ENCODE assay signal across 8 cellular contexts in genomic region chr1:234498448-234499118, GRCh38. TPM values are rescaled to one million over a fixed set of nuclear protein-coding genes. Genes with fewer than 3 reads are reported as not detected.
DNase-seq lines count a peak whose midpoint lies in the region; ATAC-seq and TF ChIP-seq lines count a peak whose summit lies in the region.

No MANE protein-coding gene starts in this region.

- intact Hi-C loops in esophagus muscularis mucosa (cut with DNase I) (loop anchor here (2.0 to 5.0 kb wide), 3 partner anchors 104 to 586 kb away; no protein-coding TSS in a partner anchor), prostate gland (cut with DNase I) (loop anchor here (1.0 to 5.0 kb wide), 3 partner anchors 84 to 585 kb away; no protein-coding TSS in a partner anchor)

- H3K9me3 ChIP-seq in DND-41 (ENCODE audit: insufficient read depth, low read length, severe bottlenecking) (no peaks in the 10 kb centered on the region), RWPE2 (ENCODE audit: severe bottlenecking) (no peaks in the 10 kb centered on the region), esophagus muscularis mucosa (no peaks in the 10 kb centered on the region), prostate gland (no peaks in the 10 kb centered on the region)

- no peaks in the 10 kb centered on the region for H3K79me2 ChIP-seq in DND-41 (ENCODE audit: insufficient read depth, low read length)

- peak overlapping the region; percentile 33 for H3K9ac ChIP-seq in DND-41 (ENCODE audit: low read depth, low read length)

- TF ChIP-seq CTCF in DND-41 (IDR thresholded peaks at IDR 0.05; ENCODE audit: borderline replicate concordance, extremely low read depth, low read length, poor library complexity, severe bottlenecking) (no peak), RWPE2 (IDR thresholded peaks at IDR 0.05; ENCODE audit: poor library complexity, severe bottlenecking) (no peak), esophagus muscularis mucosa (IDR thresholded peaks at IDR 0.05) (no peak), prostate gland (IDR thresholded peaks at IDR 0.05) (no peak)

- H3K27me3 ChIP-seq in DND-41 (ENCODE audit: insufficient read depth, low read length, poor library complexity) (no peaks in the 10 kb centered on the region), RWPE2 (ENCODE audit: insufficient read depth, poor library complexity, severe bottlenecking) (no peaks in the 10 kb centered on the region), esophagus muscularis mucosa (no peaks in the 10 kb centered on the region), prostate gland (replicated peaks; ENCODE audit: insufficient read depth) (no peaks in the 10 kb centered on the region)

- TF ChIP-seq POLR2A in esophagus muscularis mucosa (IDR thresholded peaks at IDR 0.05; ENCODE audit: low read depth) (no peak), prostate gland (IDR thresholded peaks at IDR 0.05) (no peak)

- H3K4me3 ChIP-seq in DND-41 (ENCODE audit: low read depth in 1 of 2, low read length in 2 of 2): no peak overlapping the region
- no peak overlapping the region for H3K4me3 ChIP-seq in RWPE2 (ENCODE audit: severe bottlenecking)
- peak overlapping the region in 1 of 4 donors; percentile 34 for H3K4me3 ChIP-seq in esophagus muscularis mucosa
- no peak overlapping the region for H3K4me3 ChIP-seq in prostate gland

- H3K4me1 ChIP-seq in DND-41 (ENCODE audit: insufficient read depth, low read length): peaks cover 23% of the 10 kb centered on the region
- peaks cover 41% of the 10 kb centered on the region for H3K4me1 ChIP-seq in RWPE2 (ENCODE audit: insufficient read depth, poor library complexity, severe bottlenecking)
- H3K4me1 ChIP-seq in esophagus muscularis mucosa: peaks cover 15 to 50% (median 43%) of the 10 kb centered on the region in 4 donors
- peaks cover 4% of the 10 kb centered on the region for H3K4me1 ChIP-seq in prostate gland (replicated peaks)

- no peaks in the 10 kb centered on the region for H4K20me1 ChIP-seq in DND-41 (ENCODE audit: insufficient read depth, low read length)

- no peaks in the 10 kb centered on the region for H3K36me3 ChIP-seq in DND-41 (ENCODE audit: insufficient read depth, low read length)
- no peaks in the 10 kb centered on the region for H3K36me3 ChIP-seq in RWPE2 (ENCODE audit: low read depth)
- H3K36me3 ChIP-seq in esophagus muscularis mucosa: no peaks in the 10 kb centered on the region
- no peaks in the 10 kb centered on the region for H3K36me3 ChIP-seq in prostate gland

- ATAC-seq in DND-41 (ENCODE audit: insufficient read depth, low read depth) (peak; percentile 58), RWPE2 (ENCODE audit: low read depth) (no peak)

- H3K27ac ChIP-seq in DND-41 (ENCODE audit: low read length) (peak overlapping the region; percentile 86), RWPE2 (ENCODE audit: poor library complexity, severe bottlenecking) (peak overlapping the region; percentile 79), esophagus muscularis mucosa (replicated peaks in 1 of 4) (peak overlapping the region; percentile 85 to 90 (median 87)), prostate gland (peak overlapping the region; percentile 75 to 84)

- H2AFZ ChIP-seq in DND-41 (ENCODE audit: low read depth, low read length): peak overlapping the region; percentile 87

- TF ChIP-seq EP300 in esophagus muscularis mucosa (IDR thresholded peaks at IDR 0.05): no peak

- H3K4me2 ChIP-seq in DND-41 (ENCODE audit: insufficient read depth, low read length): peak overlapping the region; percentile 48

- 49% methylated on average over 9 of the region's 9 CpGs for WGBS in esophagus muscularis mucosa
- WGBS in prostate gland: 59% methylated on average over 9 of the region's 9 CpGs

- DNase-seq in DND-41 (no peak), RWPE2 (ENCODE audit: low spot score) (no peak), esophagus muscularis mucosa (ENCODE audit: extremely low spot score) (no peak), prostate gland (ENCODE audit: low spot score) (no peak), inferior parietal cortex (ENCODE audit: extremely low spot score) (no peak), cortex of kidney (lab: John Stamatoyannopoulos, UW) (no peak), NCI-H128 (lab: John Stamatoyannopoulos, UW; ENCODE audit: unreplicated experiment) (no peak), activated T-cell treated with anti-CD3 and anti-CD28 coated beads for 4 hours (no peak)

RNA-seq across cellular contexts. Expression of gene TARBP1, which starts 19.6 kb away (rescaled TPM):
- 10 to 100 TPM in 2 of 4 donors, 1 to 10 TPM in 2; 5.8 to 11.1 (median 9.8) TPM for total RNA-seq in esophagus muscularis mucosa
- 10 to 100 TPM; 24.8 to 33.0 TPM for total RNA-seq in prostate gland
